In the genomic region with DNA sequence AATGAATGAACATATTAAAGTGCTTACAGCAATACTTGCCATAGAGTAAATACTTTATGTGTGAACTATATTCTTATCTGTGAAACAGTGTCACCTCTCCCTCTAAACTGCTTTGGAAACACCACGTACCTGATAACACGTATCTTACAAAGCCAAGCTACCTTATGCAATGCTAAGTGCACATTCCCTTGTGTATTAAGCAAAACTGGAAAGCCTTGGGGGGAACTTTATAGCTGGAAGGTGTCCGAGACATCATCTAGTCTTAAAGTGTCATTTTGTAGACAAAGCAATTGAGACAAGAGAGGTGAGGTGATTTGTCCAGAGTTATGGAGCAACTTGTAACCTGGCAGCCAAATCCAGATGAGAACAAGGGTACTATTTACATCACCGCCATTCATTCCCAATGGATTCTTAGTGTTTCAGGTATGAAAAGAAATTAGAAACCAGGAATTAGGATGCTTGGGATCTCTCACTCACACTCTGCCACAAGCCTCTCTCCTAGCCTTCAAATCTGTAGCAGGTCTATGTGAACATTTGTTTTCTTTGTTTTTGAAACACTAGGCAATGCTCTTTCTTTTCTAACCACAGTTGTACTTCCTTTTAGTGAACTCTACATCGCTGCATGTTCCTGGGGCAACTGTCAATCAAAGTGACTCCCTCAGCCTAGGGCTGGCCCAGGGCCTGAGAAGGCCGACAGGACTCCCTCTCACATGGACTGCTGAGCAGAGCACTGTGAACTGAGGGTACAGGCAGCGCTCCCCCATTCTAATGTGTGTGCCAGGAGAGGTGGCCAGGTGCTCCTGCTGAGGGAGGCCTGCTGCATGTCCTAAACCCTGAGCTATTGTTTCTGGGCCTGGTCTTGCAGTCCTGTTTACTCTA, we compare ENCODE assay signal across 10 cellular contexts.
DNase-seq lines count a peak whose midpoint lies in the region; ATAC-seq lines count a peak whose summit lies in the region.
"Had no signal": no experiment of that assay in that cellular context is flagged by ENCODE, and none has a peak within 500 bp of the region (broad histone marks: within the 10 kb centered on the region; RNA-seq: fewer than 3 reads in every experiment).

No MANE protein-coding gene starts in this region.

- H3K4me1 Mint-ChIP-seq in stimulated activated naive B cell treated with anti-CD40 and anti-IgM and Interleukin-4, amounts not matched to agents 10 μg/mL and 1 μg/mL and 100 μg/mL, for 72 hours, result peaks cover 35 to 63% of the 10 kb centered on the region in 2 donors

- H3K27me3 Mint-ChIP-seq in stimulated activated naive B cell treated with anti-CD40 and anti-IgM and Interleukin-4, amounts not matched to agents 10 μg/mL and 1 μg/mL and 100 μg/mL, for 72 hours, result peaks cover 0 to 4% of the 10 kb centered on the region in 2 donors

- peak overlapping the region; percentile 18 to 21 for H3K4me3 Mint-ChIP-seq in stimulated activated naive B cell treated with anti-CD40 and anti-IgM and Interleukin-4, amounts not matched to agents 10 μg/mL and 1 μg/mL and 100 μg/mL, for 72 hours
- H3K4me3 Mint-ChIP-seq: naive thymus-derived CD4-positive, alpha-beta T cell had no signal

- peaks cover 8 to 12% of the 10 kb centered on the region in 2 donors for H3K9me3 Mint-ChIP-seq in stimulated activated naive B cell treated with anti-CD40 and anti-IgM and Interleukin-4, amounts not matched to agents 10 μg/mL and 1 μg/mL and 100 μg/mL, for 72 hours

- H3K27ac Mint-ChIP-seq in stimulated activated naive B cell treated with anti-CD40 and anti-IgM and Interleukin-4, amounts not matched to agents 10 μg/mL and 1 μg/mL and 100 μg/mL, for 72 hours, result peak overlapping the region; percentile 89

- peaks cover 15 to 31% of the 10 kb centered on the region in 2 donors for H3K36me3 Mint-ChIP-seq in stimulated activated naive B cell treated with anti-CD40 and anti-IgM and Interleukin-4, amounts not matched to agents 10 μg/mL and 1 μg/mL and 100 μg/mL, for 72 hours
- H3K36me3 Mint-ChIP-seq: naive thymus-derived CD4-positive, alpha-beta T cell had no signal

- ATAC-seq in GM19043 (IDR thresholded peaks at IDR 0.05; ENCODE audit: low read depth, unreplicated experiment) (peak; percentile 91), HG02571 (IDR thresholded peaks at IDR 0.05; ENCODE audit: unreplicated experiment) (peak; percentile 84), HG03469 (IDR thresholded peaks at IDR 0.05; ENCODE audit: unreplicated experiment) (peak; percentile 49)
- ATAC-seq in stimulated activated naive B cell treated with anti-CD40 and anti-IgM and Interleukin-4, amounts not matched to agents 10 μg/mL and 1 μg/mL and 100 μg/mL, for 72 hours (replicated peaks), result peak; percentile 60 to 63
- ATAC-seq: heart right ventricle; naive thymus-derived CD4-positive, alpha-beta T cell had no signal

- DNase-seq in stimulated activated naive B cell treated with anti-CD40 and anti-IgM and Interleukin-4, amounts not matched to agents 10 μg/mL and 1 μg/mL and 100 μg/mL, for 72 hours, result peak; percentile 54
- no peak for DNase-seq in effector CD8-positive, alpha-beta T cell (lab: John Stamatoyannopoulos, UW)
- no peak for DNase-seq in HUDEP-2 (lab: John Stamatoyannopoulos, UW; ENCODE audit: unreplicated experiment in 76 of 76)
- DNase-seq in NCI-H524 treated with DMSO at 0.1 percent for 48 hours (lab: John Stamatoyannopoulos, UW), result no peak
- DNase-seq: heart right ventricle; naive thymus-derived CD4-positive, alpha-beta T cell; stimulated activated CD4-positive, alpha-beta T cell treated with anti-CD3 and anti-CD28 coated beads, Interleukin-1b, Interleukin-23, amount 100 ng/mL, for 48 hours had no signal
